In the genomic region with DNA sequence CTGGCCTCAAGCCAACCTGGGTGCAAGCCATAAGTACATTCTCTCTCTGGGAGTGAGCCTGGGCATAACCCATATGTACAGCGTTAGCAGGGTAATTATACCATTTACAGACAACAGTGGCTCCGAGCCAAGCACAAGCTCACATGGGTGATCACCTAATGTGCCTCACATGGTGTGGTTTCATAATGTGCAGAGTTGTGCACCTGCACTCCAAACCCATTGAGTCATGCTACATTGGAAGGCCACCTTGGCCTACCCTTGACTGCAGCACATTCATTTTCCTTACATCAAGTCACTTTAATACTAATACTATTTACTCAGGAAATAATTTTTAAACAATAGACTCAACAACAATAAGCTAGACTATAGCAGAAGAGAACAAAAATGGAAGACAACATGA, we compare ENCODE assay signal across 27 cellular contexts.
"Had no signal": no experiment of that assay in that cellular context is flagged by ENCODE, and none has a peak within 500 bp of the region (broad histone marks: within the 10 kb centered on the region; RNA-seq: fewer than 3 reads in every experiment).

No MANE protein-coding gene starts in this region.

- H3K27ac ChIP-seq: pancreas, prostate gland, thyroid gland, upper lobe of left lung, vagina had no signal

- H3K36me3 ChIP-seq: gastroesophageal sphincter, pancreas, prostate gland, sigmoid colon, thyroid gland, upper lobe of left lung, vagina had no signal

- H3K9me3 ChIP-seq: gastroesophageal sphincter, pancreas, prostate gland, sigmoid colon, thyroid gland, upper lobe of left lung, vagina had no signal

- H3K4me3 ChIP-seq: gastroesophageal sphincter, pancreas, prostate gland, sigmoid colon, thyroid gland, upper lobe of left lung, vagina had no signal

- DNase-seq: activated CD4-positive, alpha-beta T cell treated with anti-CD3 and anti-CD28 coated beads for 36 hours; activated CD4-positive, CD25-positive, alpha-beta regulatory T cell; activated CD8-positive, alpha-beta memory T cell treated with anti-CD3 and anti-CD28 coated beads, Interleukin-2, amount 10 ng/mL, durations not matched to agents 7 days and 5 days; activated CD8-positive, alpha-beta T cell treated with anti-CD3 and anti-CD28 coated beads, Interleukin-2, amount 10 ng/mL, durations not matched to agents 7 days and 5 days; activated naive CD8-positive, alpha-beta T cell treated with anti-CD3 and anti-CD28 coated beads, Interleukin-2, amount 50 U/mL, for 24 hours; activated T-cell treated with anti-CD3 and anti-CD28 coated beads, Interleukin-2, amount 50 U/mL, for 48 hours; amygdala; caudate nucleus; cortex of kidney; effector memory CD8-positive, alpha-beta T cell; erythroblast; hippocampal formation; left cardiac atrium; naive thymus-derived CD8-positive, alpha-beta T cell; nucleus accumbens; pancreas; sigmoid colon; small intestine; stimulated activated CD4-positive, alpha-beta T cell treated with anti-CD3 and anti-CD28 coated beads, Interleukin-4, amount 100 ng/mL, for 24 hours; stimulated activated CD8-positive, alpha-beta memory T cell treated with anti-CD3 and anti-CD28 coated beads, Interleukin-4, amount 100 ng/mL, for 48 hours; stimulated activated naive CD8-positive, alpha-beta T cell treated with anti-CD3 and anti-CD28 coated beads, Interleukin-15, amount 100 ng/mL, for 72 hours; thyroid gland; upper lobe of left lung had no signal

- H3K4me1 ChIP-seq: pancreas, prostate gland, thyroid gland, upper lobe of left lung, vagina had no signal

- ATAC-seq: activated CD4-positive, alpha-beta T cell treated with anti-CD3 and anti-CD28 coated beads for 36 hours; activated CD8-positive, alpha-beta memory T cell treated with anti-CD3 and anti-CD28 coated beads, Interleukin-2, amount 10 ng/mL, durations not matched to agents 7 days and 5 days; activated CD8-positive, alpha-beta T cell treated with anti-CD3 and anti-CD28 coated beads, Interleukin-2, amount 10 ng/mL, durations not matched to agents 7 days and 5 days; activated naive CD8-positive, alpha-beta T cell treated with anti-CD3 and anti-CD28 coated beads, Interleukin-2, amount 50 U/mL, for 24 hours; effector memory CD8-positive, alpha-beta T cell; gastroesophageal sphincter; left cardiac atrium; naive thymus-derived CD8-positive, alpha-beta T cell; pancreas; stimulated activated memory B cell treated with anti-CD40 and anti-IgM and Interleukin-4, amounts not matched to agents 10 μg/mL and 1 μg/mL and 100 μg/mL, for 72 hours; stimulated activated naive CD8-positive, alpha-beta T cell treated with anti-CD3 and anti-CD28 coated beads, Interleukin-15, amount 100 ng/mL, for 72 hours had no signal
